ENCODE assay signal across 1 cellular context in genomic region chr3:178112134-178112533, GRCh38.
TF ChIP-seq lines count a peak whose summit lies in the region.

No MANE protein-coding gene starts in this region.

TF ChIP-seq in HCT116, 20 proteins besides CTCF, POLR2A, EP300 and RAD21 (continued from another document):
- TF ChIP-seq ZBTB33 (IDR thresholded peaks at IDR 0.05; ENCODE audit: extremely low read depth, insufficient replicate concordance, low read length), result no peak
- no peak for TF ChIP-seq EZH2 (IDR thresholded peaks at IDR 0.05)
- no peak for TF ChIP-seq ZNF274 (IDR thresholded peaks at IDR 0.05; ENCODE audit: low read depth, low read length)
- TF ChIP-seq SP1 (IDR thresholded peaks at IDR 0.05; ENCODE audit: low read depth), result no peak
- no peak for TF ChIP-seq ELF1 (IDR thresholded peaks at IDR 0.05; ENCODE audit: borderline replicate concordance, low read depth)
- no peak for TF ChIP-seq SIN3A (IDR thresholded peaks at IDR 0.05; ENCODE audit: low read depth)
- TF ChIP-seq ATF3 (IDR thresholded peaks at IDR 0.05), result no peak
- no peak for TF ChIP-seq EZH2phosphoT487 (IDR thresholded peaks at IDR 0.05; ENCODE audit: borderline replicate concordance)
- TF ChIP-seq POLR2AphosphoS5 (IDR thresholded peaks at IDR 0.05; ENCODE audit: low read depth, low read length), result no peak
- TF ChIP-seq CEBPB (IDR thresholded peaks at IDR 0.05; ENCODE audit: low read depth), result no peak
TF ChIP-seq in HCT116: peak in this region for 0.
